Comparison of ENCODE assay signal across 15 cellular contexts in the genomic region with DNA sequence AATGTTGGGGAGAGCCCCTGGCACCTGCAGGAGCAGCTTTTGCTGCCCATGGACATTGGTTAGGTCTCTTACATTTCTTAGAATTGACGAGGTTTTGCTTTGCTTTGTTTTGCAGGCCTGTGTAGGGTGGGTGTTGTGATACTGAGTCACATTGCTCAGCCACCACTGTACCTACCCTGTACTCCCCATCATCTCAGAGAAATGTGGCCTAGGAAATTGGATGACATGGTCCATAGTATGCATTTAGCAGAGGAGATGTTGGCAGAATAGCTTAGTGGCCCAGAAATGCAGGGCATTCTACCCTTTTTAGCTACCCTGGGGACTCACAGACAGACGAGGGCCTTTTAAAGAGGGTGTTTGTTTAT. TPM values are rescaled to one million over a fixed set of nuclear protein-coding genes. Genes with fewer than 3 reads are reported as not detected.
DNase-seq lines count a peak whose midpoint lies in the region; ATAC-seq and TF ChIP-seq lines count a peak whose summit lies in the region.
"Had no signal": no experiment of that assay in that cellular context is flagged by ENCODE, and none has a peak within 500 bp of the region (broad histone marks: within the 10 kb centered on the region; RNA-seq: fewer than 3 reads in every experiment).

No MANE protein-coding gene starts in this region.

- no peaks in the 10 kb centered on the region for H3K9me3 ChIP-seq in HCT116 (ENCODE audit: control insufficient read depth in 1 of 2, insufficient read depth in 1 of 2, low read depth in 1 of 2, low read length in 2 of 2)
- H3K9me3 ChIP-seq in trophoblast cell (ENCODE audit: insufficient read depth, low read depth, low read length): peaks cover 6% of the 10 kb centered on the region

- no CpG with 5 or more reads among the region's 2 CpGs for WGBS in trophoblast cell (ENCODE audit: extremely low coverage, insufficient coverage, insufficient read length)

- H3K27me3 Mint-ChIP-seq in activated CD4-positive, alpha-beta T cell treated with anti-CD3 and anti-CD28 coated beads, Interleukin-2, amount 10 ng/mL, durations not matched to agents 7 days and 5 days: no peaks in the 10 kb centered on the region
- H3K27me3 Mint-ChIP-seq in activated T-helper 2 cell treated with anti-CD3 and anti-CD28 coated beads, Interferon-gamma antibody, Interleukin-2, Interleukin-4, amounts not matched to agents 10 μg/mL and 5 μg/mL and 100 μg/mL, durations not matched to agents 14 hours and 24 hours and 36 hours (ENCODE audit: low read depth): no peaks in the 10 kb centered on the region
- H3K27me3 Mint-ChIP-seq in progenitor cell of endocrine pancreas (no peaks in the 10 kb centered on the region), CD14-positive monocyte (ENCODE audit: low read depth in 3 of 3) (peaks cover 5 to 11% (median 7%) of the 10 kb centered on the region in 3 donors)

- H2AFZ ChIP-seq in HCT116 (ENCODE audit: low read depth, low read length, poor library complexity, severe bottlenecking) (peak overlapping the region; percentile 13), trophoblast cell (ENCODE audit: insufficient read depth, low read length, poor library complexity) (no peak overlapping the region)

- H3K9ac ChIP-seq in HCT116 (ENCODE audit: low read length) (no peak overlapping the region), trophoblast cell (ENCODE audit: low read length) (no peak overlapping the region)

- H3K14ac ChIP-seq in trophoblast cell (ENCODE audit: low read length): no peak overlapping the region

- ATAC-seq in HCT116 (no peak), HG02759 (IDR thresholded peaks at IDR 0.05; ENCODE audit: unreplicated experiment) (no peak)

- DNase-seq in activated CD4-positive, alpha-beta T cell treated with anti-CD3 and anti-CD28 coated beads, Interleukin-2, amount 10 ng/mL, durations not matched to agents 7 days and 5 days: no peak
- no peak for DNase-seq in activated CD4-positive, alpha-beta T cell treated with anti-CD3 and anti-CD28 coated beads for 4 hours
- DNase-seq in HCT116 (ENCODE audit: low read depth, low spot score): no peak
- DNase-seq in activated T-helper 2 cell treated with anti-CD3 and anti-CD28 coated beads, Interferon-gamma antibody, Interleukin-2, Interleukin-4, amounts not matched to agents 10 μg/mL and 5 μg/mL and 100 μg/mL, durations not matched to agents 14 hours and 24 hours and 36 hours (ENCODE audit: low spot score): no peak
- DNase-seq in trophoblast cell: no peak
- no peak for DNase-seq in progenitor cell of endocrine pancreas (ENCODE audit: low spot score, unreplicated experiment)
- DNase-seq in CD14-positive monocyte (ENCODE audit: low spot score): no peak
- DNase-seq: NCI-H2171 had no signal

- CTCF ChIA-PET in activated CD4-positive, alpha-beta T cell treated with anti-CD3 and anti-CD28 coated beads, Interleukin-2, amount 10 ng/mL, durations not matched to agents 7 days and 5 days (lab: Charles Lee): interaction anchor here (0.5 to 2.9 kb wide), 19 partner anchors 10 to 676 kb away, joined by 3 to 14 read pairs (median 4); partner anchors contain the start of gene BBS12
- CTCF ChIA-PET in HCT116 (lab: Charles Lee): interaction anchor here (1.0 to 4.1 kb wide), 6 partner anchors 12 to 679 kb away, joined by 3 to 52 read pairs (median 8); no protein-coding TSS in a partner anchor

- H2AK5ac ChIP-seq in trophoblast cell (ENCODE audit: low read length): no peak overlapping the region

- no TSS peak for BruUV-seq in HCT116 (replicated peaks; lab: Mats Ljungman, UMichigan)

- H3K27me3 ChIP-seq in HCT116 (ENCODE audit: insufficient read depth, low read length) (no peaks in the 10 kb centered on the region), trophoblast cell (ENCODE audit: insufficient read depth, low read length) (no peaks in the 10 kb centered on the region)

- no peak overlapping the region for H4K12ac ChIP-seq in trophoblast cell (ENCODE audit: low read depth, low read length)

- no peak overlapping the region for H3K4ac ChIP-seq in trophoblast cell (ENCODE audit: low read depth, low read length)

- no peak for TF ChIP-seq RAD21 in HCT116 (IDR thresholded peaks at IDR 0.05; ENCODE audit: low read depth)

- intact Hi-C loops in HCT116 (cut with micrococcal nuclease) (loop anchor here (1.0 to 2.0 kb wide), 4 partner anchors 267 to 677 kb away; no protein-coding TSS in a partner anchor), CD14-positive monocyte (cut with micrococcal nuclease) (no loop called here)
- intact Hi-C loops in activated T-helper 2 cell treated with anti-CD3 and anti-CD28 coated beads, Interferon-gamma antibody, Interleukin-2, Interleukin-4, amounts not matched to agents 10 μg/mL and 5 μg/mL and 100 μg/mL, durations not matched to agents 14 hours and 24 hours and 36 hours (cut with micrococcal nuclease): loop anchor here (1.0 to 5.0 kb wide), 6 partner anchors 69 to 755 kb away; partner anchors contain the start of genes BLTP1 and CCNA2

- H4K8ac ChIP-seq in trophoblast cell (ENCODE audit: low read depth, low read length): no peak overlapping the region

- TF ChIP-seq POLR2A in HCT116 (IDR thresholded peaks at IDR 0.05; ENCODE audit: borderline replicate concordance, extremely low read depth, insufficient read depth, insufficient read length): no peak

- no peak overlapping the region for H3K4me2 ChIP-seq in HCT116 (ENCODE audit: low read length)
- H3K4me2 ChIP-seq in trophoblast cell (ENCODE audit: low read length): no peak overlapping the region

- TF ChIP-seq CTCF in HCT116 (IDR thresholded peaks at IDR 0.05 in 2 of 3, conservative IDR thresholded peaks at IDR 0.05 in 1 of 3; ENCODE audit: borderline replicate concordance in 1 of 3, insufficient read depth in 1 of 3, low read depth in 2 of 3, low read length in 2 of 3) (no peak), progenitor cell of endocrine pancreas (IDR thresholded peaks at IDR 0.05; ENCODE audit: unreplicated experiment) (no peak), CD14-positive monocyte (IDR thresholded peaks at IDR 0.05) (no peak)

- H3K79me1 ChIP-seq in trophoblast cell (ENCODE audit: low read length): no peaks in the 10 kb centered on the region

- no peaks in the 10 kb centered on the region for H3K79me2 ChIP-seq in HCT116 (ENCODE audit: insufficient read depth, low read length)
- H3K79me2 ChIP-seq in trophoblast cell (ENCODE audit: control insufficient read depth, insufficient read depth, low read length, poor library complexity): no peaks in the 10 kb centered on the region

- H3K4me1 ChIP-seq in HCT116 (ENCODE audit: control insufficient read depth in 1 of 2, insufficient read depth in 2 of 2, low read length in 2 of 2): no peaks in the 10 kb centered on the region
- H3K4me1 ChIP-seq in trophoblast cell (ENCODE audit: control insufficient read depth in 1 of 2, insufficient read depth in 2 of 2, low read length in 2 of 2): no peaks in the 10 kb centered on the region

- H2BK5ac ChIP-seq in trophoblast cell (ENCODE audit: low read depth, low read length, poor library complexity): no peak overlapping the region

- H3K36me3 Mint-ChIP-seq in activated CD4-positive, alpha-beta T cell treated with anti-CD3 and anti-CD28 coated beads, Interleukin-2, amount 10 ng/mL, durations not matched to agents 7 days and 5 days (ENCODE audit: low read depth): peaks cover 4% of the 10 kb centered on the region
- H3K36me3 Mint-ChIP-seq in activated T-helper 2 cell treated with anti-CD3 and anti-CD28 coated beads, Interferon-gamma antibody, Interleukin-2, Interleukin-4, amounts not matched to agents 10 μg/mL and 5 μg/mL and 100 μg/mL, durations not matched to agents 14 hours and 24 hours and 36 hours (ENCODE audit: low read depth): peaks cover 5% of the 10 kb centered on the region
- H3K36me3 Mint-ChIP-seq in progenitor cell of endocrine pancreas (ENCODE audit: insufficient read depth) (peaks cover 1% of the 10 kb centered on the region), CD14-positive monocyte (no peaks in the 10 kb centered on the region)
- H3K36me3 Mint-ChIP-seq: type B pancreatic cell had no signal

- H3K9me3 Mint-ChIP-seq in activated CD4-positive, alpha-beta T cell treated with anti-CD3 and anti-CD28 coated beads, Interleukin-2, amount 10 ng/mL, durations not matched to agents 7 days and 5 days: no peaks in the 10 kb centered on the region
- H3K9me3 Mint-ChIP-seq in activated T-helper 2 cell treated with anti-CD3 and anti-CD28 coated beads, Interferon-gamma antibody, Interleukin-2, Interleukin-4, amounts not matched to agents 10 μg/mL and 5 μg/mL and 100 μg/mL, durations not matched to agents 14 hours and 24 hours and 36 hours: peaks cover 9% of the 10 kb centered on the region
- H3K9me3 Mint-ChIP-seq in progenitor cell of endocrine pancreas (ENCODE audit: low read depth) (no peaks in the 10 kb centered on the region), CD14-positive monocyte (peaks cover 1 to 14% (median 9%) of the 10 kb centered on the region in 7 donors)
- H3K9me3 Mint-ChIP-seq: type B pancreatic cell had no signal

- peaks cover 44% of the 10 kb centered on the region for H3K4me1 Mint-ChIP-seq in activated CD4-positive, alpha-beta T cell treated with anti-CD3 and anti-CD28 coated beads, Interleukin-2, amount 10 ng/mL, durations not matched to agents 7 days and 5 days
- H3K4me1 Mint-ChIP-seq in activated T-helper 2 cell treated with anti-CD3 and anti-CD28 coated beads, Interferon-gamma antibody, Interleukin-2, Interleukin-4, amounts not matched to agents 10 μg/mL and 5 μg/mL and 100 μg/mL, durations not matched to agents 14 hours and 24 hours and 36 hours (ENCODE audit: low read depth): peaks cover 34% of the 10 kb centered on the region
- H3K4me1 Mint-ChIP-seq in progenitor cell of endocrine pancreas (ENCODE audit: low read depth) (no peaks in the 10 kb centered on the region), CD14-positive monocyte (peaks cover 16% of the 10 kb centered on the region)

- H3K36me3 ChIP-seq in HCT116 (ENCODE audit: control insufficient read depth in 1 of 2, insufficient read depth in 2 of 2, low read length in 2 of 2): no peaks in the 10 kb centered on the region
- no peaks in the 10 kb centered on the region for H3K36me3 ChIP-seq in trophoblast cell (ENCODE audit: control insufficient read depth in 1 of 2, insufficient read depth in 2 of 2, low read length in 2 of 2)

- no peaks in the 10 kb centered on the region for H3K9me2 ChIP-seq in HCT116 (ENCODE audit: insufficient read depth)

- POLR2A ChIA-PET in activated CD4-positive, alpha-beta T cell treated with anti-CD3 and anti-CD28 coated beads, Interleukin-2, amount 10 ng/mL, durations not matched to agents 7 days and 5 days (lab: Charles Lee): no interaction called here
- POLR2A ChIA-PET in HCT116 (lab: Charles Lee): no interaction called here

- RAD21 ChIA-PET in HCT116 (lab: Charles Lee; ENCODE audit: low non-redundant PET in 1 of 2, low total read pairs in 2 of 2, uncharacterized antibody in 2 of 2, unreplicated experiment in 2 of 2): interaction anchor here (1.4 to 1.9 kb wide), 3 partner anchors 353 to 677 kb away, joined by 3 to 12 read pairs (median 5); no protein-coding TSS in a partner anchor

- H3K27ac ChIP-seq in HCT116 (ENCODE audit: low read depth, low read length) (no peak overlapping the region), trophoblast cell (ENCODE audit: low read depth, low read length) (no peak overlapping the region)

- no peak overlapping the region for H3K4me3 Mint-ChIP-seq in activated CD4-positive, alpha-beta T cell treated with anti-CD3 and anti-CD28 coated beads, Interleukin-2, amount 10 ng/mL, durations not matched to agents 7 days and 5 days
- peak overlapping the region; percentile 4 for H3K4me3 Mint-ChIP-seq in activated T-helper 2 cell treated with anti-CD3 and anti-CD28 coated beads, Interferon-gamma antibody, Interleukin-2, Interleukin-4, amounts not matched to agents 10 μg/mL and 5 μg/mL and 100 μg/mL, durations not matched to agents 14 hours and 24 hours and 36 hours (ENCODE audit: low read depth)
- H3K4me3 Mint-ChIP-seq in progenitor cell of endocrine pancreas (ENCODE audit: low read depth) (no peak overlapping the region), CD14-positive monocyte (no peak overlapping the region)
- H3K4me3 Mint-ChIP-seq: type B pancreatic cell had no signal

- no peak overlapping the region for H4K91ac ChIP-seq in trophoblast cell (ENCODE audit: low read depth, low read length)

- no peak overlapping the region for H3K23ac ChIP-seq in trophoblast cell (ENCODE audit: low read length)

- no peaks in the 10 kb centered on the region for H4K20me1 ChIP-seq in HCT116 (ENCODE audit: insufficient read depth)

- no peak overlapping the region for H2BK120ac ChIP-seq in trophoblast cell (ENCODE audit: insufficient read depth, low read length, poor library complexity)

- peak overlapping the region; percentile 1 for H3K27ac Mint-ChIP-seq in activated CD4-positive, alpha-beta T cell treated with anti-CD3 and anti-CD28 coated beads, Interleukin-2, amount 10 ng/mL, durations not matched to agents 7 days and 5 days
- H3K27ac Mint-ChIP-seq in activated T-helper 2 cell treated with anti-CD3 and anti-CD28 coated beads, Interferon-gamma antibody, Interleukin-2, Interleukin-4, amounts not matched to agents 10 μg/mL and 5 μg/mL and 100 μg/mL, durations not matched to agents 14 hours and 24 hours and 36 hours: peak overlapping the region; percentile 71
- H3K27ac Mint-ChIP-seq in progenitor cell of endocrine pancreas (no peak overlapping the region), CD14-positive monocyte (no peak overlapping the region)
- H3K27ac Mint-ChIP-seq: type B pancreatic cell had no signal

- H3K4me3 ChIP-seq in HCT116 (replicated peaks in 1 of 2; ENCODE audit: low read depth in 1 of 2, low read length in 2 of 2) (no peak overlapping the region), trophoblast cell (ENCODE audit: low read depth, low read length) (peak overlapping the region; percentile 28)
- H3K4me3 ChIP-seq: lung had no signal

- H3K18ac ChIP-seq in trophoblast cell (ENCODE audit: low read length): no peak overlapping the region

- H2BK12ac ChIP-seq in trophoblast cell (ENCODE audit: low read length): no peak overlapping the region

RNA-seq across cellular contexts. Expression of gene IL21, which starts 43.7 kb away (rescaled TPM):
- total RNA-seq in activated CD4-positive, alpha-beta T cell treated with anti-CD3 and anti-CD28 coated beads, Interleukin-2, amount 10 ng/mL, durations not matched to agents 7 days and 5 days: 1 to 10 TPM in 1 of 2 experiments, under 1 TPM in 1; 0.69 to 1.0 TPM
- total RNA-seq in HCT116 (2021; ENCODE audit: unreplicated experiment): 0.12 TPM
- not detected in 2 replicates for polyA plus RNA-seq in HCT116 (2012)
- 14.5 TPM in 2 replicates for total RNA-seq in activated T-helper 2 cell treated with anti-CD3 and anti-CD28 coated beads, Interferon-gamma antibody, Interleukin-2, Interleukin-4, amounts not matched to agents 10 μg/mL and 5 μg/mL and 100 μg/mL, durations not matched to agents 14 hours and 24 hours and 36 hours
- not detected in 2 replicates for polyA plus RNA-seq in trophoblast cell (2013)
- not detected in 2 replicates for total RNA-seq in progenitor cell of endocrine pancreas
- polyA plus RNA-seq in CD14-positive monocyte: not detected
- total RNA-seq: A673, fibroblast of lung, HT-29, skeletal muscle tissue had no signal
- polyA plus RNA-seq: fibroblast of lung had no signal

Comparison
In these comparisons a context has a peak if more than half of its experiments do, and no peak if none do; other contexts are left out.
1. H3K27ac Mint-ChIP-seq: peak in activated CD4-positive, alpha-beta T cell treated with anti-CD3 and anti-CD28 coated beads, Interleukin-2, amount 10 ng/mL, durations not matched to agents 7 days and 5 days (single experiment) and activated T-helper 2 cell treated with anti-CD3 and anti-CD28 coated beads, Interferon-gamma antibody, Interleukin-2, Interleukin-4, amounts not matched to agents 10 μg/mL and 5 μg/mL and 100 μg/mL, durations not matched to agents 14 hours and 24 hours and 36 hours (single experiment); none in progenitor cell of endocrine pancreas (single experiment) and CD14-positive monocyte (0 of 7).
2. intact Hi-C loops: an anchor here in HCT116 (1.0 to 2.0 kb wide) and activated T-helper 2 cell treated with anti-CD3 and anti-CD28 coated beads, Interferon-gamma antibody, Interleukin-2, Interleukin-4, amounts not matched to agents 10 μg/mL and 5 μg/mL and 100 μg/mL, durations not matched to agents 14 hours and 24 hours and 36 hours (1.0 to 5.0 kb wide); none called in CD14-positive monocyte.